1 cellular context compared by ENCODE assay signal in the genomic region with DNA sequence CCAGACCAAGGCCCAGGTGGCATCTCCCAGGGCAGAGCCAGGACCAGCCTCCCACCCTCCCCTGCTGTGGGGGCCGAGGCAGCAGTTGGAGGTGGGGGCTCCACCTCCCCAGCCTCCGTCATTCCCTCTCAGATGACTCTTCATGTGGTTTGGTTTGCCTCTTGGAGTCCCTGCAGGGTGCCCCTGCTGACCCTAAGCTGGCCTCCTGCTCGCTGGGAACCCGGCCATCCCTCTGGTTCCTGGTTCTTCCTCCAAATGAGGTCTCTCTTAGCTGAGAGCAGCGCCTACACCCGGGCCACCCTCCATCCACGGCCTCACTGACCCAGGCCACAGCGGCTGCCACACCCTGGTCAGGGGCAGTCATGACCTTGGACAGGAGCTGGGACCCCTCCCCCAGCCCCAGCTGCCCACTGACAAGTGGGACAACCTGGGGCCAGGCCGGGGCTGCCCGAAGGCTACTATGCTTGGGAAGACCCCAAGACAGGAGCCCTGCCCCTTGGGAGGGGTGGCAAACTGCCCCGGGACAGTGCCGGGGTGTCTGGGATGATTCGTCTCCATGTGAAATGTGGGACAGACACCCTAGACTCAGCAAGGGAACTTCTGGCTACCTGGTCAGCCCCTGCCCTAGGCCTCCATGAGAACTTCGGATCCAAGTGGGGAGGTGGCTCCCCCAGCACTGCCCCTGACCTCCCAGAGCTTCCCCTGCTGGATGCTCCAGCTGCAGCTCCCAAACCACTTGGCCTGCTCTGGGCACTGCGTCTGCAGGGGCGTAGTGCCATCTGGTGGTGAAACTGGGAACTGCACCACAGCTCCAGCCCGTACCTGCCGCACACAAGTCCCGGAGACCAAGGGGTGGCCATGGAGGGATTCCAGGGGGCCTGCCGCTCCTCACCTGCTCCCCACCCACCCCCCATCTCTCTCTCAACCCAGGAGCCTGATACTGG.
A peak's percentile ranks its signal among the peaks of the same experiment; 100 is the strongest.
TF ChIP-seq lines count a peak whose summit lies in the region.

No MANE protein-coding gene starts in this region.

TF ChIP-seq in HEK293, 187 proteins besides CTCF, POLR2A, EP300 and RAD21 (continued from another document):
- TF ChIP-seq ZNF426 (tag by site-specific recombination; IDR thresholded peaks at IDR 0.05) (no peak), PATZ1 (tag by site-specific recombination; IDR thresholded peaks at IDR 0.05) (peak; percentile 47; the same call in 1 of the 2 replicates), SP3 (tag by site-specific recombination; IDR thresholded peaks at IDR 0.05) (no peak), PRDM4 (tag by site-specific recombination; IDR thresholded peaks at IDR 0.05) (no peak), ZNF530 (tag by site-specific recombination; IDR thresholded peaks at IDR 0.05; ENCODE audit: low read depth) (no peak), ZXDB (tag by site-specific recombination; IDR thresholded peaks at IDR 0.05) (0 out of 2 replicates have a peak, but pooled peaks have one; percentile 17), TRIM28 (IDR thresholded peaks at IDR 0.05; ENCODE audit: borderline replicate concordance, low read length) (no peak), ZNF2 (tag by site-specific recombination; IDR thresholded peaks at IDR 0.05) (peak; percentile 54; the same call in 1 of the 2 replicates), ZNF626 (tag by site-specific recombination; IDR thresholded peaks at IDR 0.05) (no peak), ZNF138 (tag by site-specific recombination; IDR thresholded peaks at IDR 0.05; ENCODE audit: borderline replicate concordance) (no peak)
